ENCODE assay signal across 34 cellular contexts in genomic region chr7:54559401-54559800, GRCh38. TPM values are rescaled to one million over a fixed set of nuclear protein-coding genes. Genes with fewer than 3 reads are reported as not detected.
"Had no signal": no experiment of that assay in that cellular context is flagged by ENCODE, and none has a peak within 500 bp of the region (broad histone marks: within the 10 kb centered on the region; RNA-seq: fewer than 3 reads in every experiment).

No MANE protein-coding gene starts in this region.

- H3K27ac ChIP-seq: brain microvascular endothelial cell, epithelial cell of prostate, esophagus squamous epithelium had no signal

- H3K27me3 ChIP-seq: brain microvascular endothelial cell, esophagus squamous epithelium had no signal

- H3K36me3 ChIP-seq: brain microvascular endothelial cell, esophagus squamous epithelium had no signal

- H3K27me3 Mint-ChIP-seq: activated CD4-positive, alpha-beta memory T cell treated with anti-CD3 and anti-CD28 coated beads for 36 hours; activated CD4-positive, alpha-beta T cell treated with anti-CD3 and anti-CD28 coated beads for 36 hours; activated CD4-positive, alpha-beta T cell treated with anti-CD3 and anti-CD28 coated beads, Interleukin-2, amount 10 ng/mL, durations not matched to agents 24 days and 14 days; activated CD8-positive, alpha-beta memory T cell treated with anti-CD3 and anti-CD28 coated beads, Interleukin-2, amount 10 ng/mL, durations not matched to agents 7 days and 5 days; effector memory CD8-positive, alpha-beta T cell had no signal

- H3K36me3 Mint-ChIP-seq: activated CD4-positive, alpha-beta memory T cell treated with anti-CD3 and anti-CD28 coated beads for 36 hours; activated CD8-positive, alpha-beta memory T cell treated with anti-CD3 and anti-CD28 coated beads, Interleukin-2, amount 10 ng/mL, durations not matched to agents 7 days and 5 days had no signal

- ATAC-seq: activated CD4-positive, alpha-beta T cell treated with anti-CD3 and anti-CD28 coated beads for 36 hours; activated CD8-positive, alpha-beta memory T cell treated with anti-CD3 and anti-CD28 coated beads, Interleukin-2, amount 10 ng/mL, durations not matched to agents 7 days and 5 days; activated CD8-positive, alpha-beta T cell treated with anti-CD3 and anti-CD28 coated beads, Interleukin-2, amount 10 ng/mL, durations not matched to agents 7 days and 5 days; activated naive CD4-positive, alpha-beta T cell treated with anti-CD3 and anti-CD28 coated beads, Interleukin-2, amount 50 U/mL, for 72 hours; effector memory CD8-positive, alpha-beta T cell had no signal

- H3K4me3 Mint-ChIP-seq: activated CD4-positive, alpha-beta memory T cell treated with anti-CD3 and anti-CD28 coated beads for 36 hours; activated CD4-positive, alpha-beta T cell treated with anti-CD3 and anti-CD28 coated beads for 36 hours; activated CD4-positive, alpha-beta T cell treated with anti-CD3 and anti-CD28 coated beads, Interleukin-2, amount 10 ng/mL, durations not matched to agents 24 days and 14 days; activated CD8-positive, alpha-beta memory T cell treated with anti-CD3 and anti-CD28 coated beads, Interleukin-2, amount 10 ng/mL, durations not matched to agents 7 days and 5 days; activated CD8-positive, alpha-beta T cell treated with anti-CD3 and anti-CD28 coated beads, Interleukin-2, amount 10 ng/mL, durations not matched to agents 7 days and 5 days; activated naive CD4-positive, alpha-beta T cell treated with anti-CD3 and anti-CD28 coated beads for 36 hours; activated T-helper 1 cell treated with anti-CD3 and anti-CD28 coated beads, Interleukin-12 subunit alpha, Interleukin-12 subunit beta, Interleukin-2, Interleukin-4 antibody, amounts not matched to agents 30 ng/mL and 10 ng/mL and 1 ng/mL, durations not matched to agents 14 hours and 24 hours and 36 hours; effector memory CD8-positive, alpha-beta T cell had no signal

- H3K4me1 Mint-ChIP-seq: activated CD4-positive, alpha-beta T cell treated with anti-CD3 and anti-CD28 coated beads for 36 hours; activated CD4-positive, alpha-beta T cell treated with anti-CD3 and anti-CD28 coated beads, Interleukin-2, amount 10 ng/mL, durations not matched to agents 24 days and 14 days; activated CD8-positive, alpha-beta memory T cell treated with anti-CD3 and anti-CD28 coated beads, Interleukin-2, amount 10 ng/mL, durations not matched to agents 7 days and 5 days had no signal

- H3K27ac Mint-ChIP-seq: activated CD4-positive, alpha-beta memory T cell treated with anti-CD3 and anti-CD28 coated beads for 36 hours; activated CD4-positive, alpha-beta T cell treated with anti-CD3 and anti-CD28 coated beads for 36 hours; activated CD4-positive, alpha-beta T cell treated with anti-CD3 and anti-CD28 coated beads, Interleukin-2, amount 10 ng/mL, durations not matched to agents 24 days and 14 days; activated CD8-positive, alpha-beta memory T cell treated with anti-CD3 and anti-CD28 coated beads, Interleukin-2, amount 10 ng/mL, durations not matched to agents 7 days and 5 days; activated CD8-positive, alpha-beta T cell treated with anti-CD3 and anti-CD28 coated beads, Interleukin-2, amount 10 ng/mL, durations not matched to agents 7 days and 5 days; activated naive CD4-positive, alpha-beta T cell treated with anti-CD3 and anti-CD28 coated beads for 36 hours; activated naive CD4-positive, alpha-beta T cell treated with anti-CD3 and anti-CD28 coated beads, Interleukin-2, amount 50 U/mL, for 72 hours; activated T-helper 1 cell treated with anti-CD3 and anti-CD28 coated beads, Interleukin-12 subunit alpha, Interleukin-12 subunit beta, Interleukin-2, Interleukin-4 antibody, amounts not matched to agents 30 ng/mL and 10 ng/mL and 1 ng/mL, durations not matched to agents 14 hours and 24 hours and 36 hours; activated T-helper 2 cell treated with anti-CD3 and anti-CD28 coated beads, Interferon-gamma antibody, Interleukin-2, Interleukin-4, amounts not matched to agents 10 μg/mL and 5 μg/mL and 100 μg/mL, durations not matched to agents 14 hours and 24 hours and 36 hours; effector memory CD8-positive, alpha-beta T cell had no signal

- H3K4me3 ChIP-seq: esophagus squamous epithelium had no signal

- H3K9me3 ChIP-seq: esophagus squamous epithelium had no signal

- H3K9me3 Mint-ChIP-seq: activated CD4-positive, alpha-beta T cell treated with anti-CD3 and anti-CD28 coated beads, Interleukin-2, amount 10 ng/mL, durations not matched to agents 24 days and 14 days; activated T-helper 2 cell treated with anti-CD3 and anti-CD28 coated beads, Interferon-gamma antibody, Interleukin-2, Interleukin-4, amounts not matched to agents 10 μg/mL and 5 μg/mL and 100 μg/mL, durations not matched to agents 14 hours and 24 hours and 36 hours had no signal

- DNase-seq: activated CD4-positive, alpha-beta memory T cell treated with anti-CD3 and anti-CD28 coated beads for 36 hours; activated CD4-positive, alpha-beta T cell treated with anti-CD3 and anti-CD28 coated beads for 36 hours; activated CD4-positive, alpha-beta T cell treated with anti-CD3 and anti-CD28 coated beads, Interleukin-2, amount 10 ng/mL, durations not matched to agents 24 days and 14 days; activated CD4-positive, CD25-positive, alpha-beta regulatory T cell; activated CD4-positive, CD25-positive, alpha-beta regulatory T cell treated with anti-CD3 and anti-CD28 coated beads, Interleukin-2, amount 50 U/mL, for 72 hours; activated CD8-positive, alpha-beta memory T cell treated with anti-CD3 and anti-CD28 coated beads, Interleukin-2, amount 10 ng/mL, durations not matched to agents 7 days and 5 days; activated CD8-positive, alpha-beta memory T cell treated with anti-CD3 and anti-CD28 coated beads, Interleukin-2, amount 50 U/mL, for 4 hours; activated CD8-positive, alpha-beta T cell treated with anti-CD3 and anti-CD28 coated beads, Interleukin-2, amount 10 ng/mL, durations not matched to agents 7 days and 5 days; activated effector memory CD4-positive, alpha-beta T cell treated with anti-CD3 and anti-CD28 coated beads, Interleukin-2, amount 50 U/mL, for 16 hours; activated naive CD4-positive, alpha-beta T cell treated with anti-CD3 and anti-CD28 coated beads for 36 hours; activated T-cell treated with anti-CD3 and anti-CD28 coated beads, Interleukin-2, amount 50 U/mL, for 1 hour; activated T-cell treated with anti-CD3 and anti-CD28 coated beads, Interleukin-2, amount 50 U/mL, for 48 hours; amniotic stem cell; anterior cingulate cortex; brain microvascular endothelial cell; caudate nucleus; cortex of kidney; dermis blood vessel endothelial cell; effector CD4-positive, alpha-beta T cell; effector memory CD8-positive, alpha-beta T cell; esophagus squamous epithelium; head of caudate nucleus; T-helper 2 cell had no signal

RNA-seq across cellular contexts. Expression of gene VSTM2A, which starts 17.2 kb away (rescaled TPM):
- total RNA-seq: activated CD4-positive, alpha-beta memory T cell treated with anti-CD3 and anti-CD28 coated beads for 36 hours; activated CD4-positive, alpha-beta T cell treated with anti-CD3 and anti-CD28 coated beads for 36 hours; activated CD4-positive, alpha-beta T cell treated with anti-CD3 and anti-CD28 coated beads, Interleukin-2, amount 10 ng/mL, durations not matched to agents 24 days and 14 days; activated CD8-positive, alpha-beta memory T cell treated with anti-CD3 and anti-CD28 coated beads for 36 hours; activated CD8-positive, alpha-beta memory T cell treated with anti-CD3 and anti-CD28 coated beads, Interleukin-2, amount 10 ng/mL, durations not matched to agents 7 days and 5 days; activated CD8-positive, alpha-beta T cell treated with anti-CD3 and anti-CD28 coated beads, Interleukin-2, amount 10 ng/mL, durations not matched to agents 7 days and 5 days; activated naive CD4-positive, alpha-beta T cell treated with anti-CD3 and anti-CD28 coated beads for 36 hours; activated naive CD4-positive, alpha-beta T cell treated with anti-CD3 and anti-CD28 coated beads, Interleukin-2, amount 50 U/mL, for 72 hours; activated T-helper 1 cell treated with anti-CD3 and anti-CD28 coated beads, Interleukin-12 subunit alpha, Interleukin-12 subunit beta, Interleukin-2, Interleukin-4 antibody, amounts not matched to agents 30 ng/mL and 10 ng/mL and 1 ng/mL, durations not matched to agents 14 hours and 24 hours and 36 hours; activated T-helper 2 cell treated with anti-CD3 and anti-CD28 coated beads, Interferon-gamma antibody, Interleukin-2, Interleukin-4, amounts not matched to agents 10 μg/mL and 5 μg/mL and 100 μg/mL, durations not matched to agents 14 hours and 24 hours and 36 hours; chondrocyte; dermis blood vessel endothelial cell; esophagus squamous epithelium; fibroblast of lung; fibroblast of villous mesenchyme; T-helper 1 cell treated with Interleukin-12 subunit alpha and Interleukin-12 subunit beta and Interleukin-4 antibody, amounts not matched to agents 30 ng/mL and 1 ng/mL, for 36 hours had no signal
- polyA plus RNA-seq: adipose tissue, esophagus, fibroblast of lung had no signal
